In genomic region chr20:37758332-37758731, GRCh38 we compare ENCODE assay signal across 12 cellular contexts.
DNase-seq lines count a peak whose midpoint lies in the region; ATAC-seq and TF ChIP-seq lines count a peak whose summit lies in the region.
"Had no signal": no experiment of that assay in that cellular context is flagged by ENCODE, and none has a peak within 500 bp of the region (broad histone marks: within the 10 kb centered on the region; RNA-seq: fewer than 3 reads in every experiment).

No MANE protein-coding gene starts in this region.

- H3K4me3 ChIP-seq in SK-N-SH (ENCODE audit: low read depth in 2 of 2, low read length in 1 of 2) (no peak overlapping the region), MM.1S (ENCODE audit: low read length) (no peak overlapping the region), epithelial cell of esophagus (ENCODE audit: low read length) (no peak overlapping the region), neural progenitor cell (no peak overlapping the region)
- H3K4me3 ChIP-seq: SJSA1 had no signal

- TF ChIP-seq RAD21 in SK-N-SH (IDR thresholded peaks at IDR 0.05; ENCODE audit: low read length) = no peak

- H3K9me3 Mint-ChIP-seq in neural progenitor cell = no peaks in the 10 kb centered on the region
- H3K9me3 Mint-ChIP-seq in CD4-positive, alpha-beta T cell = no peaks in the 10 kb centered on the region
- no peaks in the 10 kb centered on the region for H3K9me3 Mint-ChIP-seq in natural killer cell
- H3K9me3 Mint-ChIP-seq: brain had no signal

- no peaks in the 10 kb centered on the region for H3K9me2 ChIP-seq in SK-N-SH
- H3K9me2 ChIP-seq in MM.1S (replicated peaks; ENCODE audit: insufficient read depth, low read length) = no peaks in the 10 kb centered on the region

- H3K4me1 ChIP-seq in SK-N-SH (ENCODE audit: control insufficient read depth in 1 of 2, insufficient read depth in 2 of 2, low read depth in 1 of 2, low read length in 1 of 2) = peaks cover 0 to 7% of the 10 kb centered on the region in 2 experiments; a peak in 2 of 4 replicates
- no peaks in the 10 kb centered on the region for H3K4me1 ChIP-seq in MM.1S (ENCODE audit: low read length)
- H3K4me1 ChIP-seq in neural progenitor cell = peaks cover 30% of the 10 kb centered on the region
- H3K4me1 ChIP-seq: SJSA1 had no signal

- H3K36me3 Mint-ChIP-seq in neural progenitor cell = peaks cover 1% of the 10 kb centered on the region
- peaks cover 93% of the 10 kb centered on the region for H3K36me3 Mint-ChIP-seq in CD4-positive, alpha-beta T cell (ENCODE audit: low read depth)
- H3K36me3 Mint-ChIP-seq in natural killer cell = peaks cover 14% of the 10 kb centered on the region

- H2AFZ ChIP-seq in SK-N-SH (ENCODE audit: low read depth) (no peak overlapping the region), MM.1S (ENCODE audit: low read length) (no peak overlapping the region), neural progenitor cell (replicated peaks) (no peak overlapping the region)

- H3K27me3 Mint-ChIP-seq in neural progenitor cell (ENCODE audit: insufficient read depth, low read depth) = no peaks in the 10 kb centered on the region
- no peaks in the 10 kb centered on the region for H3K27me3 Mint-ChIP-seq in CD4-positive, alpha-beta T cell
- no peaks in the 10 kb centered on the region for H3K27me3 Mint-ChIP-seq in natural killer cell (ENCODE audit: low read depth in 2 of 2)
- H3K27me3 Mint-ChIP-seq: activated CD8-positive, alpha-beta memory T cell treated with anti-CD3 and anti-CD28 coated beads, Interleukin-2, amount 10 ng/mL, durations not matched to agents 7 days and 5 days; brain had no signal

- H3K27ac ChIP-seq in SK-N-SH (ENCODE audit: low read depth in 2 of 2, low read length in 1 of 2) (no peak overlapping the region), MM.1S (ENCODE audit: low read length) (no peak overlapping the region), neural progenitor cell (peak overlapping the region; percentile 82)
- H3K27ac ChIP-seq in CD4-positive, alpha-beta T cell (ENCODE audit: low read depth, low read length) = no peak overlapping the region
- H3K27ac ChIP-seq: SJSA1 had no signal

- TF ChIP-seq EP300 in SK-N-SH (IDR thresholded peaks at IDR 0.05; ENCODE audit: borderline replicate concordance in 1 of 2, low read depth in 1 of 2, low read length in 1 of 2) = no peak

- H3K4me2 ChIP-seq in SK-N-SH (no peak overlapping the region), MM.1S (ENCODE audit: low read depth, low read length) (no peak overlapping the region), neural progenitor cell (peak overlapping the region; percentile 55)

- no peaks in the 10 kb centered on the region for H3F3A ChIP-seq in SK-N-SH (replicated peaks; ENCODE audit: insufficient read depth)
- no peaks in the 10 kb centered on the region for H3F3A ChIP-seq in MM.1S (ENCODE audit: insufficient read depth, low read length)
- H3F3A ChIP-seq in neural progenitor cell (ENCODE audit: low read depth) = peaks cover 24% of the 10 kb centered on the region

- no peak for ATAC-seq in SK-N-SH treated with all-trans-retinoic acid at 6 μM for 48 hours
- no peak for ATAC-seq in CD4-positive, alpha-beta T cell (ENCODE audit: poor library complexity)
- no peak for ATAC-seq in natural killer cell
- ATAC-seq: activated CD8-positive, alpha-beta memory T cell treated with anti-CD3 and anti-CD28 coated beads, Interleukin-2, amount 10 ng/mL, durations not matched to agents 7 days and 5 days had no signal

- POLR2A ChIA-PET in SK-N-SH (lab: Yijun Ruan, JAX) = no interaction called here
- POLR2A ChIA-PET in CD4-positive, alpha-beta T cell (lab: Charles Lee) = no interaction called here

- CTCF ChIA-PET in SK-N-SH (lab: Yijun Ruan, JAX) = interaction anchor here (0.8 to 1.5 kb wide), 10 partner anchors 9 to 463 kb away, joined by 3 to 7 read pairs (median 4); no protein-coding TSS in a partner anchor
- CTCF ChIA-PET in CD4-positive, alpha-beta T cell (lab: Charles Lee) = no interaction called here

- H3K27me3 ChIP-seq in SK-N-SH (ENCODE audit: insufficient read depth) = no peaks in the 10 kb centered on the region
- H3K27me3 ChIP-seq in MM.1S (replicated peaks; ENCODE audit: insufficient read depth, low read length) = no peaks in the 10 kb centered on the region
- H3K27me3 ChIP-seq in neural progenitor cell = no peaks in the 10 kb centered on the region
- no peaks in the 10 kb centered on the region for H3K27me3 ChIP-seq in CD4-positive, alpha-beta T cell (ENCODE audit: control insufficient read depth, insufficient read depth, low read length)
- H3K27me3 ChIP-seq: SJSA1 had no signal

- WGBS in SK-N-SH (ENCODE audit: low lambda C conversion rate) = 100% methylated on average over 1 of the region's 5 CpGs

- no peak overlapping the region for H3K4me3 Mint-ChIP-seq in neural progenitor cell
- H3K4me3 Mint-ChIP-seq in CD4-positive, alpha-beta T cell = no peak overlapping the region
- H3K4me3 Mint-ChIP-seq in natural killer cell = no peak overlapping the region
- H3K4me3 Mint-ChIP-seq: activated CD8-positive, alpha-beta memory T cell treated with anti-CD3 and anti-CD28 coated beads, Interleukin-2, amount 10 ng/mL, durations not matched to agents 7 days and 5 days; brain had no signal

- H3K9ac ChIP-seq in SK-N-SH = no peak overlapping the region
- H3K9ac ChIP-seq in MM.1S (ENCODE audit: low read length) = no peak overlapping the region
- no peak overlapping the region for H3K9ac ChIP-seq in neural progenitor cell

- TF ChIP-seq CTCF in SK-N-SH (IDR thresholded peaks at IDR 0.05) (0 out of 2 replicates have a peak, but pooled peaks have one; percentile 12), MM.1S (IDR thresholded peaks at IDR 0.05; ENCODE audit: low read length) (peak; percentile 12; the same call in 1 of the 2 replicates), epithelial cell of esophagus (IDR thresholded peaks at IDR 0.05; ENCODE audit: insufficient read depth, low read depth, low read length, missing control alignments) (peak; percentile 35), neural progenitor cell (IDR thresholded peaks at IDR 0.05) (peak; percentile 50), natural killer cell (IDR thresholded peaks at IDR 0.05) (no peak)
- TF ChIP-seq CTCF in CD4-positive, alpha-beta T cell (IDR thresholded peaks at IDR 0.05) = no peak

- H3K36me3 ChIP-seq in SK-N-SH (replicated peaks in 1 of 2; ENCODE audit: control insufficient read depth in 1 of 2, insufficient read depth in 2 of 2, low read length in 1 of 2) = peaks cover 0 to 33% of the 10 kb centered on the region in 2 experiments
- H3K36me3 ChIP-seq in MM.1S (replicated peaks; ENCODE audit: insufficient read depth, low read length) = no peaks in the 10 kb centered on the region
- no peaks in the 10 kb centered on the region for H3K36me3 ChIP-seq in neural progenitor cell

- DNase-seq in SK-N-SH (no peak), MM.1S (no peak), epithelial cell of esophagus (ENCODE audit: low read depth) (no peak), neural progenitor cell (ENCODE audit: low spot score) (peak; percentile 77), NCI-H2081 treated with DMSO at 0.1 percent for 48 hours (lab: John Stamatoyannopoulos, UW) (no peak), natural killer cell (no peak)
- no peak for DNase-seq in CD4-positive, alpha-beta T cell
- DNase-seq: activated CD8-positive, alpha-beta memory T cell treated with anti-CD3 and anti-CD28 coated beads, Interleukin-2, amount 10 ng/mL, durations not matched to agents 7 days and 5 days; AML-193 had no signal

- peaks cover 18% of the 10 kb centered on the region for H3K4me1 Mint-ChIP-seq in neural progenitor cell
- no peaks in the 10 kb centered on the region for H3K4me1 Mint-ChIP-seq in CD4-positive, alpha-beta T cell (ENCODE audit: low read depth)
- H3K4me1 Mint-ChIP-seq in natural killer cell = peaks cover 21 to 23% of the 10 kb centered on the region in 2 donors

- intact Hi-C loops in CD4-positive, alpha-beta T cell (cut with DNase I, micrococcal nuclease) = no loop called here
- intact Hi-C loops in natural killer cell (cut with micrococcal nuclease) = no loop called here

- H3K9me3 ChIP-seq in SK-N-SH (no peaks in the 10 kb centered on the region), MM.1S (replicated peaks; ENCODE audit: insufficient read depth, low read length) (no peaks in the 10 kb centered on the region), neural progenitor cell (ENCODE audit: low read depth) (no peaks in the 10 kb centered on the region)
- no peaks in the 10 kb centered on the region for H3K9me3 ChIP-seq in CD4-positive, alpha-beta T cell (ENCODE audit: control insufficient read depth, low read length)
- H3K9me3 ChIP-seq: SJSA1 had no signal

- H4K20me1 ChIP-seq in SK-N-SH (ENCODE audit: insufficient read depth) = no peaks in the 10 kb centered on the region
- no peaks in the 10 kb centered on the region for H4K20me1 ChIP-seq in MM.1S (ENCODE audit: insufficient read depth, low read length)
- H4K20me1 ChIP-seq in neural progenitor cell (ENCODE audit: low read depth) = peaks cover 5% of the 10 kb centered on the region

- H3K79me2 ChIP-seq in SK-N-SH (ENCODE audit: insufficient read depth) (no peaks in the 10 kb centered on the region), MM.1S (ENCODE audit: low read length) (no peaks in the 10 kb centered on the region), neural progenitor cell (ENCODE audit: low read depth) (no peaks in the 10 kb centered on the region)

- H3K27ac Mint-ChIP-seq in neural progenitor cell (no peak overlapping the region), natural killer cell (no peak overlapping the region)
- H3K27ac Mint-ChIP-seq in CD4-positive, alpha-beta T cell = no peak overlapping the region
- H3K27ac Mint-ChIP-seq: activated CD8-positive, alpha-beta memory T cell treated with anti-CD3 and anti-CD28 coated beads, Interleukin-2, amount 10 ng/mL, durations not matched to agents 7 days and 5 days had no signal

TF ChIP-seq in SK-N-SH treated with all-trans-retinoic acid at 6 μM for 48 hours, 23 proteins besides CTCF, POLR2A, EP300 and RAD21 (continues in another document):
- TF ChIP-seq ZNF565 (CRISPR knock-in tag; conservative IDR thresholded peaks at IDR 0.05; ENCODE audit: low read depth) (no peak), ZNF8 (CRISPR knock-in tag; IDR thresholded peaks at IDR 0.05) (no peak)

Comparison
In these comparisons a context has a peak if more than half of its experiments do, and no peak if none do; other contexts are left out.
1. CTCF ChIP-seq: peak in SK-N-SH (single experiment), MM.1S (single experiment), epithelial cell of esophagus (single experiment) and neural progenitor cell (single experiment); none in CD4-positive, alpha-beta T cell (single experiment) and natural killer cell (single experiment).